ENCODE assay signal across 10 cellular contexts in genomic region chr10:83542774-83543291, GRCh38.
A peak's percentile ranks its signal among the peaks of the same experiment; 100 is the strongest.
DNase-seq lines count a peak whose midpoint lies in the region; ATAC-seq and TF ChIP-seq lines count a peak whose summit lies in the region.
"Had no signal": no experiment of that assay in that cellular context is flagged by ENCODE, and none has a peak within 500 bp of the region (broad histone marks: within the 10 kb centered on the region; RNA-seq: fewer than 3 reads in every experiment).

No MANE protein-coding gene starts in this region.

- H3K36me3 ChIP-seq in heart left ventricle: no peaks in the 10 kb centered on the region

- no peaks in the 10 kb centered on the region for H3K27me3 ChIP-seq in heart left ventricle

- DNase-seq in GM12865 (ENCODE audit: low read depth): peak; percentile 91
- DNase-seq in heart left ventricle: peak in 2 of 5 donors; percentile 31 to 42
- DNase-seq in NCI-H1930 (lab: John Stamatoyannopoulos, UW): no peak
- DNase-seq in C1 segment of cervical spinal cord (lab: John Stamatoyannopoulos, UW): no peak
- no peak for DNase-seq in A172 (ENCODE audit: low spot score)
- no peak for DNase-seq in T-cell
- DNase-seq: activated CD4-positive, alpha-beta T cell treated with anti-CD3 and anti-CD28 coated beads, Interleukin-2, amount 50 U/mL, for 1 hour; effector CD8-positive, alpha-beta T cell had no signal

- H3K4me3 ChIP-seq in GM12865 (ENCODE audit: low read depth, low read length) (no peak overlapping the region), heart left ventricle (no peak overlapping the region)

- H3K4me1 ChIP-seq in heart left ventricle: peaks cover 0 to 61% (median 15%) of the 10 kb centered on the region in 12 donors

- H3K27me3 Mint-ChIP-seq in T-cell: no peaks in the 10 kb centered on the region

- ATAC-seq in GM21423 (IDR thresholded peaks at IDR 0.05; ENCODE audit: unreplicated experiment) (peak; percentile 56), HG03521 (IDR thresholded peaks at IDR 0.05; ENCODE audit: unreplicated experiment) (peak; percentile 55), heart left ventricle (peak in 3 of 4 donors; percentile 29 to 62 (median 55)), T-cell (replicated peaks in 1 of 4) (no peak)

- intact Hi-C loops in heart left ventricle (cut with DNase I): loop anchor here in 2 of 10 donors (5.0 to 10.0 kb wide), 2 partner anchors 329 to 332 kb away; no protein-coding TSS in a partner anchor

- no peaks in the 10 kb centered on the region for H3K36me3 Mint-ChIP-seq in T-cell

- H3K27ac Mint-ChIP-seq in T-cell: no peak overlapping the region

- peaks cover 0 to 8% (median 0%) of the 10 kb centered on the region in 3 donors for H3K9me3 Mint-ChIP-seq in T-cell

- POLR2A ChIA-PET in T-cell (lab: Charles Lee): no interaction called here

- TF ChIP-seq CTCF in GM12865 (IDR thresholded peaks at IDR 0.05; ENCODE audit: insufficient read depth, low read depth, low read length, missing control alignments) (no peak), heart left ventricle (IDR thresholded peaks at IDR 0.05) (no peak)

- CTCF ChIA-PET in T-cell (lab: Charles Lee): no interaction called here

- WGBS in heart left ventricle, 4 donors: 88 to 98% (median 97%) methylated on average over 2 of the region's 2 CpGs

- no peak for TF ChIP-seq POLR2A in heart left ventricle (IDR thresholded peaks at IDR 0.05)

- no peaks in the 10 kb centered on the region for H3K4me1 Mint-ChIP-seq in T-cell

- no peaks in the 10 kb centered on the region for H3K9me3 ChIP-seq in heart left ventricle

- H3K27ac ChIP-seq in heart left ventricle: peak overlapping the region in 10 of 12 donors; percentile 1 to 76 (median 36)

- no peak overlapping the region for H3K4me3 Mint-ChIP-seq in T-cell

Comparison
In these comparisons a context has a peak if more than half of its experiments do, and no peak if none do; other contexts are left out.
1. ATAC-seq: peak in GM21423 (single experiment), HG03521 (single experiment) and heart left ventricle (3 of 4); none in T-cell (0 of 4).